Comparison of ENCODE assay signal across 1 cellular context in the genomic region with DNA sequence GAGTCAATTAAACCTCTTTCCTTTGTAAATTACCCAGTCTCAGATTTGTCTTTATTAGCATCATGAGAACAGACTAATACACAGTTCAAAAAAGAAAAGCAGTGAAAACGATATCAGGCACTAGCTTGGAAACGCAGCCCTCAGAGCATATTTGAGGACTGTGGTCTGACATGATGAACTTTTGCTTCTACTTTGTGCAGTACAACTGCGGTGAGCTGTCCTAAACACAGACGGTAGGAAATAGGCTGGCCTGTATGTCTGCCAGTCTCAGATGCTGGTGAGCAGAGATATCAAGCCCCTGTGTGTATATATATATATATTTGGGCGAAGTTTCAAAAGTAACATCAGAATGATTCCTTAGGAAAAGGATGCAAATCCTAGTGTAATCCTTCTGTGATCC.
TF ChIP-seq lines count a peak whose summit lies in the region.

No MANE protein-coding gene starts in this region.

TF ChIP-seq in IMR-90, 13 proteins besides CTCF, POLR2A, EP300 and RAD21 (continued from another document):
- TF ChIP-seq, protein P1, sequence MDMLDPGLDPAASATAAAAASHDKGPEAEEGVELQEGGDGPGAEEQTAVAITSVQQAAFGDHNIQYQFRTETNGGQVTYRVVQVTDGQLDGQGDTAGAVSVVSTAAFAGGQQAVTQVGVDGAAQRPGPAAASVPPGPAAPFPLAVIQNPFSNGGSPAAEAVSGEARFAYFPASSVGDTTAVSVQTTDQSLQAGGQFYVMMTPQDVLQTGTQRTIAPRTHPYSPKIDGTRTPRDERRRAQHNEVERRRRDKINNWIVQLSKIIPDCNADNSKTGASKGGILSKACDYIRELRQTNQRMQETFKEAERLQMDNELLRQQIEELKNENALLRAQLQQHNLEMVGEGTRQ (IDR thresholded peaks at IDR 0.05; ENCODE audit: low read depth, low read length) = no peak
- TF ChIP-seq ELK1 (IDR thresholded peaks at IDR 0.05; ENCODE audit: borderline replicate concordance, low read depth, low read length) (no peak), NFE2L2 (IDR thresholded peaks at IDR 0.05; ENCODE audit: low read depth, low read length) (no peak), MAZ (IDR thresholded peaks at IDR 0.05; ENCODE audit: borderline replicate concordance, low read depth, low read length) (no peak), CHD1 (IDR thresholded peaks at IDR 0.05; ENCODE audit: low read depth, low read length) (no peak)
